ENCODE assay signal across 1 cellular context in genomic region chr1:157994704-157995540, GRCh38.
TF ChIP-seq lines count a peak whose summit lies in the region.

No MANE protein-coding gene starts in this region.

TF ChIP-seq in GM23338, 12 proteins besides CTCF, POLR2A, EP300 and RAD21 (continued from another document):
- TF ChIP-seq ZNF462 (CRISPR knock-in tag; IDR thresholded peaks at IDR 0.05): no peak
